ENCODE assay signal across 19 cellular contexts in genomic region chr10:126448091-126448490, GRCh38. TPM values are rescaled to one million over a fixed set of nuclear protein-coding genes. Genes with fewer than 3 reads are reported as not detected.
A peak's percentile ranks its signal among the peaks of the same experiment; 100 is the strongest.
DNase-seq lines count a peak whose midpoint lies in the region; ATAC-seq and TF ChIP-seq lines count a peak whose summit lies in the region.
"Had no signal": no experiment of that assay in that cellular context is flagged by ENCODE, and none has a peak within 500 bp of the region (broad histone marks: within the 10 kb centered on the region; RNA-seq: fewer than 3 reads in every experiment).

No MANE protein-coding gene starts in this region.

- no peak for ATAC-seq in GM19351 (IDR thresholded peaks at IDR 0.05; ENCODE audit: unreplicated experiment)
- no peak for ATAC-seq in activated CD8-positive, alpha-beta T cell treated with anti-CD3 and anti-CD28 coated beads, Interleukin-2, amount 10 ng/mL, durations not matched to agents 7 days and 5 days
- ATAC-seq: GM12878 had no signal

- intact Hi-C loops in ascending aorta (cut with DNase I) = no loop called here

- no peaks in the 10 kb centered on the region for H3K36me3 Mint-ChIP-seq in activated CD8-positive, alpha-beta T cell treated with anti-CD3 and anti-CD28 coated beads, Interleukin-2, amount 10 ng/mL, durations not matched to agents 7 days and 5 days (ENCODE audit: low read depth)
- H3K36me3 Mint-ChIP-seq: CD4-positive, CD25-positive, alpha-beta regulatory T cell had no signal

- no peak overlapping the region for H3K27ac ChIP-seq in ascending aorta
- H3K27ac ChIP-seq: BLaER1, C4-2B had no signal

- H3K27me3 ChIP-seq in adipocyte (replicated peaks; ENCODE audit: control insufficient read depth, insufficient read depth, low read length) = no peaks in the 10 kb centered on the region
- no peaks in the 10 kb centered on the region for H3K27me3 ChIP-seq in ascending aorta
- H3K27me3 ChIP-seq: BLaER1 had no signal

- H3K4me1 ChIP-seq in adipocyte (ENCODE audit: control insufficient read depth, insufficient read depth, low read length) = no peaks in the 10 kb centered on the region
- H3K4me1 ChIP-seq in ascending aorta = no peaks in the 10 kb centered on the region
- H3K4me1 ChIP-seq: BLaER1, HAP-1 had no signal

- no peaks in the 10 kb centered on the region for H3K4me1 Mint-ChIP-seq in activated CD8-positive, alpha-beta T cell treated with anti-CD3 and anti-CD28 coated beads, Interleukin-2, amount 10 ng/mL, durations not matched to agents 7 days and 5 days (ENCODE audit: low read depth)
- H3K4me1 Mint-ChIP-seq: B cell; CD4-positive, CD25-positive, alpha-beta regulatory T cell; CD8-positive, alpha-beta memory T cell had no signal

- CTCF ChIA-PET in activated CD8-positive, alpha-beta T cell treated with anti-CD3 and anti-CD28 coated beads, Interleukin-2, amount 10 ng/mL, durations not matched to agents 7 days and 5 days (lab: Charles Lee) = no interaction called here

- no peaks in the 10 kb centered on the region for H3K9me3 Mint-ChIP-seq in activated CD8-positive, alpha-beta T cell treated with anti-CD3 and anti-CD28 coated beads, Interleukin-2, amount 10 ng/mL, durations not matched to agents 7 days and 5 days (ENCODE audit: insufficient read depth)

- H3K4me3 ChIP-seq in adipocyte (ENCODE audit: low read length) (no peak overlapping the region), choroid plexus epithelial cell (ENCODE audit: low read depth, low read length) (no peak overlapping the region), ascending aorta (no peak overlapping the region)
- H3K4me3 ChIP-seq: BLaER1, GM12878, HAP-1 had no signal

- TF ChIP-seq CTCF in choroid plexus epithelial cell (conservative IDR thresholded peaks at IDR 0.05; ENCODE audit: low read depth, low read length) (no peak), ascending aorta (IDR thresholded peaks at IDR 0.05) (no peak)

- DNase-seq in adipocyte (ENCODE audit: low read depth) (peak; percentile 57), choroid plexus epithelial cell (ENCODE audit: low read depth) (peak; percentile 70), fibroblast of peridontal ligament (ENCODE audit: extremely low read depth) (peak; percentile 23), ascending aorta (ENCODE audit: low spot score in 2 of 2) (no peak), foreskin melanocyte (no peak)
- no peak for DNase-seq in activated CD8-positive, alpha-beta T cell treated with anti-CD3 and anti-CD28 coated beads, Interleukin-2, amount 10 ng/mL, durations not matched to agents 7 days and 5 days
- DNase-seq: CD4-positive, CD25-positive, alpha-beta regulatory T cell; CD8-positive, alpha-beta memory T cell; DMS 273 treated with DMSO at 0.1 percent for 48 hours; DMS79; EL; GDM1; GOT3 had no signal

- H3K9me3 ChIP-seq in adipocyte (ENCODE audit: control insufficient read depth, low read length) (peaks cover 3% of the 10 kb centered on the region), ascending aorta (no peaks in the 10 kb centered on the region)
- H3K9me3 ChIP-seq: BLaER1, HAP-1 had no signal

- no peak overlapping the region for H3K4me3 Mint-ChIP-seq in activated CD8-positive, alpha-beta T cell treated with anti-CD3 and anti-CD28 coated beads, Interleukin-2, amount 10 ng/mL, durations not matched to agents 7 days and 5 days
- H3K4me3 Mint-ChIP-seq: B cell; CD4-positive, CD25-positive, alpha-beta regulatory T cell; CD8-positive, alpha-beta memory T cell had no signal

- no peaks in the 10 kb centered on the region for H3K36me3 ChIP-seq in adipocyte (ENCODE audit: control insufficient read depth, insufficient read depth, low read length, severe bottlenecking)
- no peaks in the 10 kb centered on the region for H3K36me3 ChIP-seq in ascending aorta
- H3K36me3 ChIP-seq: BLaER1, HAP-1 had no signal

- H3K9ac ChIP-seq in adipocyte (ENCODE audit: low read length) = no peak overlapping the region
- H3K9ac ChIP-seq: BLaER1 had no signal

- POLR2A ChIA-PET in activated CD8-positive, alpha-beta T cell treated with anti-CD3 and anti-CD28 coated beads, Interleukin-2, amount 10 ng/mL, durations not matched to agents 7 days and 5 days (lab: Charles Lee) = no interaction called here

- H3K27me3 Mint-ChIP-seq in activated CD8-positive, alpha-beta T cell treated with anti-CD3 and anti-CD28 coated beads, Interleukin-2, amount 10 ng/mL, durations not matched to agents 7 days and 5 days (ENCODE audit: low read depth) = no peaks in the 10 kb centered on the region
- H3K27me3 Mint-ChIP-seq: B cell; CD8-positive, alpha-beta memory T cell had no signal

- H3K27ac Mint-ChIP-seq in activated CD8-positive, alpha-beta T cell treated with anti-CD3 and anti-CD28 coated beads, Interleukin-2, amount 10 ng/mL, durations not matched to agents 7 days and 5 days = no peak overlapping the region
- H3K27ac Mint-ChIP-seq: B cell; CD4-positive, CD25-positive, alpha-beta regulatory T cell had no signal

RNA-seq across cellular contexts. Expression of gene ADAM12, which starts 59.8 kb away (rescaled TPM):
- total RNA-seq in ascending aorta = not detected
- total RNA-seq in activated CD8-positive, alpha-beta T cell treated with anti-CD3 and anti-CD28 coated beads, Interleukin-2, amount 10 ng/mL, durations not matched to agents 7 days and 5 days = 1 to 10 TPM in 1 of 2 experiments, under 1 TPM in 1; 0.60 to 1.6 TPM

Comparison
In these comparisons a context has a peak if more than half of its experiments do, and no peak if none do; other contexts are left out.
1. DNase-seq: peak in adipocyte (single experiment), choroid plexus epithelial cell (single experiment) and fibroblast of peridontal ligament (single experiment); none in ascending aorta (0 of 2), activated CD8-positive, alpha-beta T cell treated with anti-CD3 and anti-CD28 coated beads, Interleukin-2, amount 10 ng/mL, durations not matched to agents 7 days and 5 days (single experiment) and foreskin melanocyte (single experiment).